28 cellular contexts compared by ENCODE assay signal in the genomic region with DNA sequence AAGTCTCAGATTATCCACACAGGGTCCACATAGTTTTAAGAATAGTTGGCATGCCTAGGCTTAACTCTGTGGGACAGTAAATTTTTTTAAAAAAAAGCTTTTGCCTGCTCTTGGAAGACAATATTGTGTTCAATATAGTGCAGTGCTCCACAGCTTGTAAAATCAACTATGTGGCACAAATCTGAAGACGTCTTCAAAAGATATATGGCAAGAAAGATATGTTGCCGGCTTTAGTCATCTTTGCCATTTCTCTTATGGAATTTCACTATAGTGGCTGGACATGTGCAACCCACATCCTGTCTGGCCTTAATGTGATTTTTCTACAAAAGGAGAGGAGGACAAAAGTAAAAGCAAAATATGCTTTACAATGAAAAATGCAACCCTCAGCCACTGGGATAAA.
"Had no signal": no experiment of that assay in that cellular context is flagged by ENCODE, and none has a peak within 500 bp of the region (broad histone marks: within the 10 kb centered on the region; RNA-seq: fewer than 3 reads in every experiment).

No MANE protein-coding gene starts in this region.

- H3K27me3 ChIP-seq: brain microvascular endothelial cell, dorsolateral prefrontal cortex, esophagus muscularis mucosa, gastroesophageal sphincter had no signal

- DNase-seq: activated B cell treated with CpG ODN at 0.5 μM for 24 hours; activated CD4-positive, alpha-beta T cell treated with anti-CD3 and anti-CD28 coated beads for 48 hours; activated CD4-positive, alpha-beta T cell treated with anti-CD3 and anti-CD28 coated beads, Interleukin-2, amount 50 U/mL, for 1 hour; activated CD4-positive, alpha-beta T cell treated with anti-CD3 and anti-CD28 coated beads, Interleukin-2, amount 50 U/mL, for 48 hours; activated CD8-positive, alpha-beta memory T cell treated with anti-CD3 and anti-CD28 coated beads for 24 hours; activated CD8-positive, alpha-beta T cell treated with anti-CD3 and anti-CD28 coated beads for 36 hours; activated effector memory CD4-positive, alpha-beta T cell treated with Interleukin-2 at 50 U/mL for 16 hours; activated gamma-delta T cell treated with Interleukin-2 at 50 U/mL for 16 hours; activated naive CD4-positive, alpha-beta T cell treated with anti-CD3 and anti-CD28 coated beads, Interleukin-2, amount 50 U/mL, for 16 hours; activated naive CD4-positive, alpha-beta T cell treated with Interleukin-2 at 50 U/mL for 16 hours; activated T-cell treated with anti-CD3 and anti-CD28 coated beads, Interleukin-2, amount 50 U/mL, for 4 hours; amniotic stem cell; anterior cingulate cortex; brain microvascular endothelial cell; dorsolateral prefrontal cortex; effector memory CD4-positive, alpha-beta T cell; endodermal cell; erythroblast; foreskin melanocyte; T-helper 1 cell; T-helper 17 cell; T1000; WERI-Rb-1 had no signal

- FAIRE-seq: astrocyte, bronchial epithelial cell had no signal

- H3K4me3 ChIP-seq: coronary artery, dorsolateral prefrontal cortex, esophagus muscularis mucosa, gastroesophageal sphincter had no signal

- H3K36me3 ChIP-seq: brain microvascular endothelial cell, esophagus muscularis mucosa, gastroesophageal sphincter, WERI-Rb-1 had no signal

- H3K4me1 ChIP-seq: esophagus muscularis mucosa, gastroesophageal sphincter had no signal

- H3K27ac ChIP-seq: brain microvascular endothelial cell, coronary artery, dorsolateral prefrontal cortex, esophagus muscularis mucosa, gastroesophageal sphincter, WERI-Rb-1 had no signal
